Comparison of ENCODE assay signal across 14 cellular contexts in the genomic region with DNA sequence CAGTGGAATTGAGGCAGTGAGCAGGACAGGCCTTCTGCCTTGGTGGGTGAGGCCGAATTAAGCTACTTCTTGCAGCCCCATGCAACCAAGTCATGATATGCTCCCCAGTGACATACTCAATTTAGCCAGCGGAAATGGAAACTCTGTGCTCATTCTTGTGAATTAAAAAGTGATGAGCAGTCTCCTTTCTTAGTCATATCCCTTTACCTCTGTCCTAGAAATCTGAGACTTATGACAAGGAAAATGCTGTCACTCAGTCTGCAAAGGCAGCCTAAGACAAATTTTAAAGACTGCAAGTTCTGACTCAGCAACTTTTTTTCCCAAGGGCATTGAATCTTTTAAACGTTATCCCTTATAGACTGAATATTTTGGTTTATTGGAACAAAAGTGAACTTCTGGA.
DNase-seq lines count a peak whose midpoint lies in the region; FAIRE-seq and TF ChIP-seq lines count a peak whose summit lies in the region.
"Had no signal": no experiment of that assay in that cellular context is flagged by ENCODE, and none has a peak within 500 bp of the region (broad histone marks: within the 10 kb centered on the region; RNA-seq: fewer than 3 reads in every experiment).

No MANE protein-coding gene starts in this region.

- intact Hi-C loops in PC-9 (cut with micrococcal nuclease; ENCODE audit: unreplicated experiment) = loop anchor here (1.0 to 5.0 kb wide), 4 partner anchors 152 to 325 kb away; a partner anchor contains a TSS

- H3K4me2 ChIP-seq in PC-9 (peak overlapping the region; percentile 75), osteoblast (ENCODE audit: insufficient read depth, low read length) (peak overlapping the region; percentile 73)

- TF ChIP-seq POLR2A in suprapubic skin (IDR thresholded peaks at IDR 0.05) = no peak

- no TSS peak for BruUV-seq in PC-9 (replicated peaks; lab: Mats Ljungman, UMichigan)

- TF ChIP-seq CTCF in PC-9 (conservative IDR thresholded peaks at IDR 0.05) (no peak), osteoblast (IDR thresholded peaks at IDR 0.05; ENCODE audit: extremely low read depth, low read depth, low read length) (no peak), D721Med (IDR thresholded peaks at IDR 0.05; ENCODE audit: insufficient read depth, missing control alignments) (no peak), suprapubic skin (IDR thresholded peaks at IDR 0.05) (no peak)

- no peak for FAIRE-seq in D721Med (lab: Jason Lieb, UNC)

- in situ Hi-C loops in Caki2 (cut with HindIII; ENCODE audit: low pct_unique_long_range_greater_than_20kb, low sequenced_read_pairs) = no loop called here

- CTCF ChIA-PET in PC-9 (lab: Charles Lee) = interaction anchor here (0.7 kb wide), 1 partner anchor 34 kb away, joined by 3 read pairs; no protein-coding TSS in a partner anchor

- peak; percentile 61 for DNase-seq in Caki2 (ENCODE audit: low read depth)
- DNase-seq in PC-9 = peak; percentile 29 to 96
- DNase-seq in dedifferentiated amniotic fluid mesenchymal stem cell (ENCODE audit: extremely low spot score) = peak; percentile 68
- peak; percentile 90 for DNase-seq in osteoblast (ENCODE audit: insufficient read length, low spot score, missing footprints)
- no peak for DNase-seq in D721Med (ENCODE audit: insufficient read length, low spot score)
- no peak for DNase-seq in NCI-H1092 (lab: John Stamatoyannopoulos, UW)
- DNase-seq in suprapubic skin (ENCODE audit: low spot score in 2 of 2) = no peak
- no peak for DNase-seq in NCI-H1417 (lab: John Stamatoyannopoulos, UW)
- DNase-seq: activated CD4-positive, alpha-beta T cell treated with anti-CD3 and anti-CD28 coated beads, Interleukin-2, amount 50 U/mL, for 1 hour; activated effector memory CD4-positive, alpha-beta T cell treated with Interleukin-2 at 50 U/mL for 16 hours; caudate nucleus; KG1; NCI-H2029 treated with DMSO at 0.1 percent for 48 hours; stimulated activated naive CD8-positive, alpha-beta T cell treated with anti-CD3 and anti-CD28 coated beads, Interleukin-15, amount 100 ng/mL, for 72 hours had no signal

- H3F3A ChIP-seq in PC-9 (ENCODE audit: insufficient read depth, low read depth) = peaks cover 28% of the 10 kb centered on the region

- H3K9me3 ChIP-seq in PC-9 (ENCODE audit: insufficient read depth, low read depth) = peaks cover 5% of the 10 kb centered on the region; the same call in 1 of the 2 replicates
- no peaks in the 10 kb centered on the region for H3K9me3 ChIP-seq in osteoblast (ENCODE audit: low read depth, low read length)
- H3K9me3 ChIP-seq in suprapubic skin = no peaks in the 10 kb centered on the region

- TF ChIP-seq EP300 in suprapubic skin (IDR thresholded peaks at IDR 0.05) = no peak

- H4K20me1 ChIP-seq in PC-9 (ENCODE audit: insufficient read depth) (no peaks in the 10 kb centered on the region), osteoblast (ENCODE audit: insufficient read depth, low read length) (no peaks in the 10 kb centered on the region)

- no peak overlapping the region for H2AFZ ChIP-seq in PC-9
- H2AFZ ChIP-seq in osteoblast (ENCODE audit: low read length) = no peak overlapping the region

- H3K9me2 ChIP-seq in PC-9 (ENCODE audit: insufficient read depth) = no peaks in the 10 kb centered on the region

- H3K27ac ChIP-seq in PC-9 = peak overlapping the region; percentile 94
- H3K27ac ChIP-seq in osteoblast (ENCODE audit: low read depth, low read length) = peak overlapping the region; percentile 91
- no peak overlapping the region for H3K27ac ChIP-seq in suprapubic skin

- WGBS in suprapubic skin = 61% methylated on average over 3 of the region's 3 CpGs

- POLR2A ChIA-PET in PC-9 (lab: Charles Lee; ENCODE audit: unreplicated experiment) = no interaction called here

- peaks cover 41% of the 10 kb centered on the region for H3K4me1 ChIP-seq in PC-9 (replicated peaks; ENCODE audit: insufficient read depth)
- peaks cover 33% of the 10 kb centered on the region for H3K4me1 ChIP-seq in osteoblast (ENCODE audit: insufficient read depth, low read length)
- peaks cover 14% of the 10 kb centered on the region for H3K4me1 ChIP-seq in suprapubic skin

- H3K79me2 ChIP-seq in PC-9 (ENCODE audit: low read depth) (no peaks in the 10 kb centered on the region), osteoblast (ENCODE audit: insufficient read depth, low read length) (no peaks in the 10 kb centered on the region)

- H3K36me3 ChIP-seq in PC-9 (ENCODE audit: low read depth) (no peaks in the 10 kb centered on the region), osteoblast (ENCODE audit: insufficient read depth, low read length) (no peaks in the 10 kb centered on the region), suprapubic skin (no peaks in the 10 kb centered on the region)

- H3K4me3 ChIP-seq in PC-9 (peak overlapping the region; percentile 14; the same call in 1 of the 2 replicates), osteoblast (ENCODE audit: insufficient read depth, low read length) (no peak overlapping the region), suprapubic skin (no peak overlapping the region)

- no peaks in the 10 kb centered on the region for H3K27me3 ChIP-seq in PC-9 (ENCODE audit: insufficient read depth, low read depth)
- H3K27me3 ChIP-seq in osteoblast (ENCODE audit: insufficient read depth, low read length) = no peaks in the 10 kb centered on the region
- no peaks in the 10 kb centered on the region for H3K27me3 ChIP-seq in suprapubic skin

Comparison
In these comparisons a context has a peak if more than half of its experiments do, and no peak if none do; other contexts are left out.
1. DNase-seq: peak in Caki2 (single experiment), PC-9 (2 of 2), dedifferentiated amniotic fluid mesenchymal stem cell (single experiment) and osteoblast (single experiment); none in D721Med (single experiment), NCI-H1092 (single experiment), suprapubic skin (0 of 2) and NCI-H1417 (0 of 3).